In genomic region chr9:133369419-133369818, GRCh38 we compare ENCODE assay signal across 14 cellular contexts. TPM values are rescaled to one million over a fixed set of nuclear protein-coding genes. Genes with fewer than 3 reads are reported as not detected.
DNase-seq lines count a peak whose midpoint lies in the region; ATAC-seq and TF ChIP-seq lines count a peak whose summit lies in the region.
"Had no signal": no experiment of that assay in that cellular context is flagged by ENCODE, and none has a peak within 500 bp of the region (broad histone marks: within the 10 kb centered on the region; RNA-seq: fewer than 3 reads in every experiment).

No MANE protein-coding gene starts in this region.

- no peak overlapping the region for H2AK5ac ChIP-seq in mesenchymal stem cell (ENCODE audit: low read length, severe bottlenecking)

- peaks cover 40% of the 10 kb centered on the region for H3K36me3 ChIP-seq in mammary epithelial cell (ENCODE audit: insufficient read depth, low read length)
- peaks cover 70 to 80% of the 10 kb centered on the region in 2 experiments for H3K36me3 ChIP-seq in mesenchymal stem cell (ENCODE audit: control insufficient read depth in 1 of 2, insufficient read depth in 2 of 2, low read depth in 1 of 2, low read length in 2 of 2)

- no peak overlapping the region for H3K4ac ChIP-seq in mesenchymal stem cell (ENCODE audit: low read depth in 1 of 2, low read length in 2 of 2)

- H3K27me3 ChIP-seq in mammary epithelial cell (ENCODE audit: insufficient read depth, low read length) (no peaks in the 10 kb centered on the region), mesenchymal stem cell (ENCODE audit: control insufficient read depth in 1 of 2, insufficient read depth in 1 of 2, low read length in 2 of 2) (no peaks in the 10 kb centered on the region)
- H3K27me3 ChIP-seq: pancreas had no signal

- H4K91ac ChIP-seq in mesenchymal stem cell (ENCODE audit: low read length) = no peak overlapping the region

- no peak overlapping the region for H4K8ac ChIP-seq in mesenchymal stem cell (ENCODE audit: low read length)

- CTCF ChIA-PET in MCF 10A (lab: Yijun Ruan, JAX) = no interaction called here
- CTCF ChIA-PET in mammary epithelial cell (lab: Charles Lee; ENCODE audit: low non-redundant PET) = no interaction called here
- CTCF ChIA-PET in HEK293T (lab: Yijun Ruan, JAX) = no interaction called here

- no peak overlapping the region for H3K4me2 ChIP-seq in mammary epithelial cell (ENCODE audit: insufficient read depth, low read depth, low read length)
- no peak overlapping the region for H3K4me2 ChIP-seq in mesenchymal stem cell (ENCODE audit: low read length, poor library complexity, severe bottlenecking)

- TF ChIP-seq CTCF in MCF 10A (IDR thresholded peaks at IDR 0.05; ENCODE audit: unreplicated experiment) (no peak), mammary epithelial cell (conservative IDR thresholded peaks at IDR 0.05 in 1 of 2, IDR thresholded peaks at IDR 0.05 in 1 of 2; ENCODE audit: extremely low read depth in 1 of 2, insufficient read depth in 1 of 2, low read depth in 1 of 2, low read length in 2 of 2) (no peak), GM10266 (IDR thresholded peaks at IDR 0.05; ENCODE audit: control insufficient read depth, insufficient read depth, low read depth, missing control alignments) (no peak)

- no peak overlapping the region for H3K14ac ChIP-seq in mesenchymal stem cell (ENCODE audit: low read length in 2 of 2)

- peaks cover 34% of the 10 kb centered on the region for H3K4me1 Mint-ChIP-seq in MCF 10A (ENCODE audit: insufficient read depth, unreplicated experiment)
- H3K4me1 Mint-ChIP-seq in activated naive CD8-positive, alpha-beta T cell treated with anti-CD3 and anti-CD28 coated beads for 36 hours = peaks cover 58% of the 10 kb centered on the region

- dilution Hi-C loops in mammary epithelial cell (cut with HindIII; ENCODE audit: low sequenced_read_pairs) = no loop called here

- H3K9me3 ChIP-seq in mammary epithelial cell (replicated peaks; ENCODE audit: insufficient read depth, low read length) = no peaks in the 10 kb centered on the region
- no peaks in the 10 kb centered on the region for H3K9me3 ChIP-seq in mesenchymal stem cell (ENCODE audit: control insufficient read depth, low read length)
- H3K9me3 ChIP-seq: pancreas had no signal

- POLR2A ChIA-PET in MCF 10A (lab: Yijun Ruan, JAX) (interaction anchor here (1.0 to 6.4 kb wide), 3 partner anchors 14 to 21 kb away, joined by 4 to 65 read pairs (median 5); partner anchors contain the start of genes MED22, RPL7A, SURF1 and SURF2), HEK293T (lab: Yijun Ruan, JAX) (interaction anchor here (0.5 kb wide), 1 partner anchor 9 kb away, joined by 3 read pairs; no protein-coding TSS in a partner anchor)

- H3K9ac ChIP-seq in mammary epithelial cell (ENCODE audit: insufficient read depth, low read length) (no peak overlapping the region), mesenchymal stem cell (ENCODE audit: low read length) (peak overlapping the region; percentile 36)

- peaks cover 98% of the 10 kb centered on the region for H3K79me2 ChIP-seq in mammary epithelial cell (ENCODE audit: insufficient read depth, low read length)

- H4K20me1 ChIP-seq in mammary epithelial cell (ENCODE audit: insufficient read depth, low read length) = peaks cover 11% of the 10 kb centered on the region

- H3K27ac ChIP-seq in mammary epithelial cell (ENCODE audit: insufficient read depth, low read depth, low read length) = no peak overlapping the region
- H3K27ac ChIP-seq in mesenchymal stem cell (ENCODE audit: low read length, poor library complexity, severe bottlenecking) = no peak overlapping the region

- no peak for ATAC-seq in HG03354 (IDR thresholded peaks at IDR 0.05; ENCODE audit: poor library complexity, severe bottlenecking, unreplicated experiment)

- WGBS in mammary epithelial cell (ENCODE audit: low coverage, missing lambda C conversion rate) = 100% methylated on average over 5 of the region's 6 CpGs
- WGBS in mesenchymal stem cell = 88% methylated on average over 6 of the region's 6 CpGs

- no peak for DNase-seq in MCF 10A (ENCODE audit: unreplicated experiment)
- no peak for DNase-seq in mammary epithelial cell
- DNase-seq in activated naive CD8-positive, alpha-beta T cell treated with anti-CD3 and anti-CD28 coated beads for 36 hours = no peak
- DNase-seq in mesenchymal stem cell = no peak
- no peak for DNase-seq in GM10266 (ENCODE audit: extremely low spot score)
- no peak for DNase-seq in ureter (ENCODE audit: low spot score)
- DNase-seq in HEK293T (ENCODE audit: extremely low spot score) = no peak
- DNase-seq: amygdala; KG1; NCI-H187 treated with DMSO at 0.1 percent for 48 hours; stimulated activated CD4-positive, alpha-beta T cell treated with anti-CD3 and anti-CD28 coated beads, Interleukin-15, amount 100 ng/mL, for 24 hours had no signal

- H3K23ac ChIP-seq in mesenchymal stem cell (ENCODE audit: low read length in 2 of 2) = no peak overlapping the region

- no peaks in the 10 kb centered on the region for H3K27me3 Mint-ChIP-seq in MCF 10A (ENCODE audit: insufficient read depth, unreplicated experiment)
- no peaks in the 10 kb centered on the region for H3K27me3 Mint-ChIP-seq in activated naive CD8-positive, alpha-beta T cell treated with anti-CD3 and anti-CD28 coated beads for 36 hours
- H3K27me3 Mint-ChIP-seq: dendritic cell treated with granulocyte-macrophage colony-stimulating factor and Interleukin-4, amounts not matched to agents 40 ng/mL and 50 ng/mL, for 4 days had no signal

- H3K36me3 Mint-ChIP-seq in MCF 10A (ENCODE audit: insufficient read depth, unreplicated experiment) = peaks cover 75% of the 10 kb centered on the region
- H3K36me3 Mint-ChIP-seq in activated naive CD8-positive, alpha-beta T cell treated with anti-CD3 and anti-CD28 coated beads for 36 hours = peaks cover 52% of the 10 kb centered on the region

- no peak overlapping the region for H2BK5ac ChIP-seq in mesenchymal stem cell (ENCODE audit: low read depth, low read length, poor library complexity, severe bottlenecking)

- H3K79me1 ChIP-seq in mesenchymal stem cell (replicated peaks; ENCODE audit: low read length, poor library complexity, severe bottlenecking) = peaks cover 2% of the 10 kb centered on the region

- intact Hi-C loops in MCF 10A (cut with micrococcal nuclease) = no loop called here
- intact Hi-C loops in mammary epithelial cell (cut with micrococcal nuclease) = no loop called here

- H3K4me1 ChIP-seq in mammary epithelial cell (ENCODE audit: insufficient read depth, low read length) (peaks cover 40% of the 10 kb centered on the region), mesenchymal stem cell (ENCODE audit: control insufficient read depth, insufficient read depth, low read depth, low read length) (peaks cover 63% of the 10 kb centered on the region)

- no peak overlapping the region for H2BK12ac ChIP-seq in mesenchymal stem cell (ENCODE audit: low read length in 2 of 2)

- H3K18ac ChIP-seq in mesenchymal stem cell (ENCODE audit: low read depth in 1 of 2, low read length in 2 of 2) = no peak overlapping the region

- no TSS peak for BruUV-seq in MCF 10A (replicated peaks; lab: Mats Ljungman, UMichigan)
- no TSS peak for BruUV-seq in mammary epithelial cell (replicated peaks; lab: Mats Ljungman, UMichigan)

- H3K27ac Mint-ChIP-seq in MCF 10A (ENCODE audit: low read depth, unreplicated experiment) = peak overlapping the region; percentile 70
- peak overlapping the region; percentile 95 for H3K27ac Mint-ChIP-seq in activated naive CD8-positive, alpha-beta T cell treated with anti-CD3 and anti-CD28 coated beads for 36 hours
- H3K27ac Mint-ChIP-seq: dendritic cell treated with granulocyte-macrophage colony-stimulating factor and Interleukin-4, amounts not matched to agents 40 ng/mL and 50 ng/mL, for 4 days had no signal

- H2BK120ac ChIP-seq in mesenchymal stem cell (ENCODE audit: low read depth, low read length) = no peak overlapping the region

- H3K4me3 ChIP-seq in mammary epithelial cell (replicated peaks in 1 of 3; ENCODE audit: insufficient read depth in 1 of 3, low read depth in 2 of 3, low read length in 3 of 3) = no peak overlapping the region
- H3K4me3 ChIP-seq in mesenchymal stem cell (ENCODE audit: insufficient read depth in 1 of 2, low read depth in 1 of 2, low read length in 2 of 2) = no peak overlapping the region
- H3K4me3 ChIP-seq: pancreas had no signal

- in situ Hi-C loops in mammary epithelial cell (cut with MboI; ENCODE audit: low sequenced_read_pairs in 2 of 2) = no loop called here

- H3K9me3 Mint-ChIP-seq in MCF 10A (ENCODE audit: unreplicated experiment) = no peaks in the 10 kb centered on the region
- no peaks in the 10 kb centered on the region for H3K9me3 Mint-ChIP-seq in activated naive CD8-positive, alpha-beta T cell treated with anti-CD3 and anti-CD28 coated beads for 36 hours
- H3K9me3 Mint-ChIP-seq: dendritic cell treated with granulocyte-macrophage colony-stimulating factor and Interleukin-4, amounts not matched to agents 40 ng/mL and 50 ng/mL, for 4 days had no signal

- H2AFZ ChIP-seq in mammary epithelial cell (ENCODE audit: low read depth, low read length) (no peak overlapping the region), mesenchymal stem cell (ENCODE audit: low read depth, low read length) (no peak overlapping the region)

- H3K4me3 Mint-ChIP-seq in MCF 10A (ENCODE audit: unreplicated experiment) = no peak overlapping the region
- peak overlapping the region; percentile 32 for H3K4me3 Mint-ChIP-seq in activated naive CD8-positive, alpha-beta T cell treated with anti-CD3 and anti-CD28 coated beads for 36 hours
- H3K4me3 Mint-ChIP-seq: dendritic cell treated with granulocyte-macrophage colony-stimulating factor and Interleukin-4, amounts not matched to agents 40 ng/mL and 50 ng/mL, for 4 days had no signal

- H2BK15ac ChIP-seq in mesenchymal stem cell (ENCODE audit: low read depth, poor library complexity, severe bottlenecking) = no peak overlapping the region

RNA-seq across cellular contexts. Expression of gene SURF4, which starts 6.4 kb away (rescaled TPM):
- total RNA-seq in MCF 10A (2022) = 198 and 226 TPM in 2 replicates
- 100 to 1,000 TPM; 192 to 214 TPM for total RNA-seq in mammary epithelial cell
- 206 TPM for polyA plus RNA-seq in mammary epithelial cell
- 325 TPM for polyA minus RNA-seq in mammary epithelial cell
- 100 to 1,000 TPM; 197 to 198 TPM for total RNA-seq in activated naive CD8-positive, alpha-beta T cell treated with anti-CD3 and anti-CD28 coated beads for 36 hours
- polyA plus RNA-seq in mesenchymal stem cell (2013, experiment 1 of 2) = 275 TPM
- 281 TPM for polyA plus RNA-seq in mesenchymal stem cell (2013, experiment 2 of 2)
- 128 TPM for total RNA-seq in ureter

RNA-seq across cellular contexts. Expression of gene STKLD1, which starts 6.7 kb away (rescaled TPM):
- total RNA-seq in MCF 10A (2022) = 1.3 TPM in 2 replicates
- 1 to 10 TPM in 1 of 2 donors, under 1 TPM in 1; 0.67 to 1.0 TPM for total RNA-seq in mammary epithelial cell
- 0.17 TPM for polyA plus RNA-seq in mammary epithelial cell
- polyA minus RNA-seq in mammary epithelial cell = not detected
- under 1 TPM; 0.16 to 0.31 TPM for total RNA-seq in activated naive CD8-positive, alpha-beta T cell treated with anti-CD3 and anti-CD28 coated beads for 36 hours
- polyA plus RNA-seq in mesenchymal stem cell (2013, experiment 1 of 2) = 0.99 TPM
- polyA plus RNA-seq in mesenchymal stem cell (2013, experiment 2 of 2) = 0.55 TPM
- total RNA-seq in ureter = 0.75 TPM

RNA-seq across cellular contexts. Expression of gene SURF2, which starts 13.1 kb away (rescaled TPM):
- total RNA-seq in MCF 10A (2022) (28.2 and 39.5 TPM in 2 replicates), mammary epithelial cell (10 to 100 TPM; 22.5 to 42.2 TPM), ureter (26.0 TPM)
- 39.2 TPM for polyA plus RNA-seq in mammary epithelial cell
- 35.4 TPM for polyA minus RNA-seq in mammary epithelial cell
- total RNA-seq in activated naive CD8-positive, alpha-beta T cell treated with anti-CD3 and anti-CD28 coated beads for 36 hours = 10 to 100 TPM; 30.7 to 32.2 TPM
- polyA plus RNA-seq in mesenchymal stem cell (2013, experiment 1 of 2) = 23.7 TPM
- 24.2 TPM for polyA plus RNA-seq in mesenchymal stem cell (2013, experiment 2 of 2)

RNA-seq across cellular contexts. Expression of gene SURF1, which starts 13.1 kb away (rescaled TPM):
- total RNA-seq in MCF 10A (2022) (30.8 and 31.2 TPM in 2 replicates), mammary epithelial cell (10 to 100 TPM; 17.5 to 23.4 TPM), ureter (42.2 TPM)
- 43.5 TPM for polyA plus RNA-seq in mammary epithelial cell
- polyA minus RNA-seq in mammary epithelial cell = 24.5 TPM
- total RNA-seq in activated naive CD8-positive, alpha-beta T cell treated with anti-CD3 and anti-CD28 coated beads for 36 hours = 10 to 100 TPM; 25.4 to 26.6 TPM
- polyA plus RNA-seq in mesenchymal stem cell (2013, experiment 1 of 2) = 30.0 TPM
- 30.1 TPM for polyA plus RNA-seq in mesenchymal stem cell (2013, experiment 2 of 2)

RNA-seq across cellular contexts. Expression of gene RPL7A, which starts 21.4 kb away (rescaled TPM):
- 2,129 and 2,395 TPM in 2 replicates for total RNA-seq in MCF 10A (2022)
- 1,000 to 10,000 TPM; 1,339 to 1,542 TPM for total RNA-seq in mammary epithelial cell
- 3,578 TPM for polyA plus RNA-seq in mammary epithelial cell
- polyA minus RNA-seq in mammary epithelial cell = 1,906 TPM
- total RNA-seq in activated naive CD8-positive, alpha-beta T cell treated with anti-CD3 and anti-CD28 coated beads for 36 hours = 1,000 to 10,000 TPM; 3,142 to 3,195 TPM
- 1,924 TPM for polyA plus RNA-seq in mesenchymal stem cell (2013, experiment 1 of 2)
- 1,950 TPM for polyA plus RNA-seq in mesenchymal stem cell (2013, experiment 2 of 2)
- 2,501 TPM for total RNA-seq in ureter
